In the genomic region with DNA sequence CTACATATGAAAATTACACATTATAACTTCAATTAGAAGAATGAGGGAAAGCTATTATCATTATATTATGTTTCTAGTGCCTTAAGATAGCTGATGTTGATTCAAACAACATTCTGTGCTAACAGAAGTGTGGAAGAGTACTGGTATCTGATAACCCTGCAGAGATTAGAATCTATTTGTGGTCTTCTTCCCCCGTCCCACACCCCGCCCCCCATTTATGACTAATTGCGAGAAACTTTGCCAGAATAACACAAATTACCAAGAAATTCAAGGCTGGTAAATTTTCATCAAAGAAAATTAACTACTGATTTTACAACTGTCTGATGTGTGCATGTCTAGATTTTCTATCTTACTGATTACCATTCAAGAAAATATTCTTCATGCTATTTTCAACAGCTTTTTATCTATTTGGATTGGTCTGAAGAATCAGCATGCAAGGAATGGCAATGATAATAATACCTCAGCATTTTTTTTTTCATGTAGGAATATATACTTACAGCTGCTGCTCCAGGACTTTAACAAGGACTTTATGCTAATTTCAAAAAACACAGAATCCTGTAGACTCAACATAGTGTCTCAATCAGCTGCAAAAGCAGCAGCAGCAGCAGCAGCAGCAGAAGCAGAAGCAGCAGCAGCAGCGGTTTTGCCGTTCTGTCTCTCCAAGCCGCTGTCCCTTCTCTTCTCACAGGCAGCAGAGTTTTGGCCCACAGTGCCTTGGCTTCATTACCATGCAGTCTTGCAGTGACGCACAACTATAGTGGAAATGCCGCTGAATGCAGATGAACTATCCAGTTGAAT, we compare ENCODE assay signal across 8 cellular contexts.
A peak's percentile ranks its signal among the peaks of the same experiment; 100 is the strongest.
DNase-seq lines count a peak whose midpoint lies in the region; ATAC-seq and TF ChIP-seq lines count a peak whose summit lies in the region.

No MANE protein-coding gene starts in this region.

- no peaks in the 10 kb centered on the region for H3K79me2 ChIP-seq in mesendoderm (ENCODE audit: control insufficient read depth, insufficient read depth, low read length)

- no peak overlapping the region for H3K4me3 Mint-ChIP-seq in activated CD4-positive, alpha-beta T cell treated with anti-CD3 and anti-CD28 coated beads, Interleukin-2, amount 10 ng/mL, durations not matched to agents 7 days and 5 days
- peak overlapping the region; percentile 8 for H3K4me3 Mint-ChIP-seq in stimulated activated effector memory CD8-positive, alpha-beta T cell treated with anti-CD3 and anti-CD28 coated beads, Interleukin-12 subunit alpha, Interleukin-12 subunit beta, amount 100 ng/mL, for 72 hours

- no peak overlapping the region for H4K5ac ChIP-seq in mesendoderm (ENCODE audit: low read length)

- H2BK120ac ChIP-seq in mesendoderm (ENCODE audit: low read depth, low read length), result no peak overlapping the region

- intact Hi-C loops in body of pancreas (cut with DNase I) (no loop called here), spleen (cut with DNase I; ENCODE audit: low total_unique reads) (no loop called here)

- no peak overlapping the region for H3K4ac ChIP-seq in mesendoderm (ENCODE audit: low read depth, low read length)

- CTCF ChIA-PET in activated CD4-positive, alpha-beta T cell treated with anti-CD3 and anti-CD28 coated beads, Interleukin-2, amount 10 ng/mL, durations not matched to agents 7 days and 5 days (lab: Charles Lee), result interaction anchor here (0.6 to 0.8 kb wide), 2 partner anchors 9 to 291 kb away, joined by 3 to 5 read pairs; no protein-coding TSS in a partner anchor

- DNase-seq in activated CD4-positive, alpha-beta T cell treated with anti-CD3 and anti-CD28 coated beads for 24 hours (ENCODE audit: low read depth in 2 of 2), result peak; percentile 12 to 35
- DNase-seq in activated CD4-positive, alpha-beta T cell treated with anti-CD3 and anti-CD28 coated beads, Interleukin-2, amount 10 ng/mL, durations not matched to agents 7 days and 5 days, result no peak
- DNase-seq in body of pancreas (peak; percentile 15 to 48 (median 18)), mesendoderm (peak; percentile 70), kidney glomerular epithelial cell (lab: John Stamatoyannopoulos, UW) (no peak), spleen (no peak)
- no peak for DNase-seq in stimulated activated effector memory CD8-positive, alpha-beta T cell treated with anti-CD3 and anti-CD28 coated beads, Interleukin-12 subunit alpha, Interleukin-12 subunit beta, amount 100 ng/mL, for 72 hours (ENCODE audit: low spot score in 2 of 2)

- H3K79me1 ChIP-seq in mesendoderm (ENCODE audit: low read length), result peaks cover 5% of the 10 kb centered on the region

- no peaks in the 10 kb centered on the region for H3K27me3 Mint-ChIP-seq in activated CD4-positive, alpha-beta T cell treated with anti-CD3 and anti-CD28 coated beads, Interleukin-2, amount 10 ng/mL, durations not matched to agents 7 days and 5 days

- ATAC-seq in body of pancreas, result peak; percentile 45
- peak; percentile 78 for ATAC-seq in stimulated activated effector memory CD8-positive, alpha-beta T cell treated with anti-CD3 and anti-CD28 coated beads, Interleukin-12 subunit alpha, Interleukin-12 subunit beta, amount 100 ng/mL, for 72 hours
- no peak for ATAC-seq in GM19035 (IDR thresholded peaks at IDR 0.05; ENCODE audit: unreplicated experiment)

- POLR2A ChIA-PET in activated CD4-positive, alpha-beta T cell treated with anti-CD3 and anti-CD28 coated beads, Interleukin-2, amount 10 ng/mL, durations not matched to agents 7 days and 5 days (lab: Charles Lee), result no interaction called here

- TF ChIP-seq CTCF in body of pancreas (IDR thresholded peaks at IDR 0.05) (no peak), spleen (IDR thresholded peaks at IDR 0.05 in 8 of 11, conservative IDR thresholded peaks at IDR 0.05 in 3 of 11) (no peak)

- H3K4me1 Mint-ChIP-seq in activated CD4-positive, alpha-beta T cell treated with anti-CD3 and anti-CD28 coated beads, Interleukin-2, amount 10 ng/mL, durations not matched to agents 7 days and 5 days, result peaks cover 32% of the 10 kb centered on the region
- peaks cover 44% of the 10 kb centered on the region for H3K4me1 Mint-ChIP-seq in stimulated activated effector memory CD8-positive, alpha-beta T cell treated with anti-CD3 and anti-CD28 coated beads, Interleukin-12 subunit alpha, Interleukin-12 subunit beta, amount 100 ng/mL, for 72 hours

- no peak overlapping the region for H3K4me3 ChIP-seq in body of pancreas
- H3K4me3 ChIP-seq in mesendoderm (ENCODE audit: low read length), result no peak overlapping the region
- no peak overlapping the region for H3K4me3 ChIP-seq in spleen

- H3K18ac ChIP-seq in mesendoderm (ENCODE audit: low read length), result no peak overlapping the region

- H3K36me3 ChIP-seq in body of pancreas (replicated peaks in 1 of 2; ENCODE audit: insufficient read depth in 1 of 2, low read depth in 2 of 2) (no peaks in the 10 kb centered on the region), mesendoderm (ENCODE audit: control insufficient read depth, insufficient read depth, low read length) (no peaks in the 10 kb centered on the region), spleen (peaks cover 0 to 5% (median 0%) of the 10 kb centered on the region in 6 donors)

- peaks cover 17% of the 10 kb centered on the region for H3K4me1 ChIP-seq in body of pancreas
- peaks cover 2% of the 10 kb centered on the region for H3K4me1 ChIP-seq in mesendoderm (ENCODE audit: control insufficient read depth, low read depth, low read length)
- peaks cover 4 to 54% (median 18%) of the 10 kb centered on the region in 6 donors for H3K4me1 ChIP-seq in spleen

- no peak overlapping the region for H2BK5ac ChIP-seq in mesendoderm (ENCODE audit: low read length)

- H3K27ac ChIP-seq in body of pancreas, result no peak overlapping the region
- no peak overlapping the region for H3K27ac ChIP-seq in mesendoderm (ENCODE audit: low read depth, low read length)
- no peak overlapping the region for H3K27ac ChIP-seq in spleen

- H3K4me2 ChIP-seq in mesendoderm (ENCODE audit: low read length), result no peak overlapping the region

- no peak for TF ChIP-seq POLR2A in body of pancreas (IDR thresholded peaks at IDR 0.05)
- TF ChIP-seq POLR2A in spleen (IDR thresholded peaks at IDR 0.05), result no peak

- H3K9ac ChIP-seq in mesendoderm (ENCODE audit: low read length), result no peak overlapping the region

- H2AK5ac ChIP-seq in mesendoderm (ENCODE audit: low read length), result no peak overlapping the region

- H3K9me3 Mint-ChIP-seq in activated CD4-positive, alpha-beta T cell treated with anti-CD3 and anti-CD28 coated beads, Interleukin-2, amount 10 ng/mL, durations not matched to agents 7 days and 5 days, result no peaks in the 10 kb centered on the region
- no peaks in the 10 kb centered on the region for H3K9me3 Mint-ChIP-seq in stimulated activated effector memory CD8-positive, alpha-beta T cell treated with anti-CD3 and anti-CD28 coated beads, Interleukin-12 subunit alpha, Interleukin-12 subunit beta, amount 100 ng/mL, for 72 hours

- peak overlapping the region; percentile 17 for H3K56ac ChIP-seq in mesendoderm (ENCODE audit: low read length)

- H4K8ac ChIP-seq in mesendoderm (ENCODE audit: low read depth, low read length), result no peak overlapping the region

- no peaks in the 10 kb centered on the region for H3K27me3 ChIP-seq in body of pancreas
- H3K27me3 ChIP-seq in mesendoderm (ENCODE audit: insufficient read depth, low read length, poor library complexity), result no peaks in the 10 kb centered on the region
- H3K27me3 ChIP-seq in spleen (replicated peaks in 1 of 7), result no peaks in the 10 kb centered on the region

- H3K36me3 Mint-ChIP-seq in activated CD4-positive, alpha-beta T cell treated with anti-CD3 and anti-CD28 coated beads, Interleukin-2, amount 10 ng/mL, durations not matched to agents 7 days and 5 days (ENCODE audit: low read depth), result peaks cover 4% of the 10 kb centered on the region
- H3K36me3 Mint-ChIP-seq in stimulated activated effector memory CD8-positive, alpha-beta T cell treated with anti-CD3 and anti-CD28 coated beads, Interleukin-12 subunit alpha, Interleukin-12 subunit beta, amount 100 ng/mL, for 72 hours, result no peaks in the 10 kb centered on the region

- no peak overlapping the region for H3K27ac Mint-ChIP-seq in activated CD4-positive, alpha-beta T cell treated with anti-CD3 and anti-CD28 coated beads, Interleukin-2, amount 10 ng/mL, durations not matched to agents 7 days and 5 days
- H3K27ac Mint-ChIP-seq in stimulated activated effector memory CD8-positive, alpha-beta T cell treated with anti-CD3 and anti-CD28 coated beads, Interleukin-12 subunit alpha, Interleukin-12 subunit beta, amount 100 ng/mL, for 72 hours, result no peak overlapping the region

- no peaks in the 10 kb centered on the region for H3K9me3 ChIP-seq in body of pancreas
- H3K9me3 ChIP-seq in spleen, result no peaks in the 10 kb centered on the region

- H2BK15ac ChIP-seq in mesendoderm (replicated peaks; ENCODE audit: low read depth), result no peak overlapping the region

- no peak overlapping the region for H3K23ac ChIP-seq in mesendoderm (ENCODE audit: low read length)

- 66% methylated on average over 8 of the region's 8 CpGs for whole genome bisulfite sequencing in body of pancreas, 2 donors
- no CpG with 5 or more reads among the region's 8 CpGs for WGBS in mesendoderm (ENCODE audit: extremely low coverage, insufficient coverage, low lambda C conversion rate)
- 71 to 75% (median 74%) methylated on average over 8 of the region's 8 CpGs for WGBS in spleen, 5 donors

Comparison
In these comparisons a context has a peak if more than half of its experiments do, and no peak if none do; other contexts are left out.
1. DNase-seq: peak in activated CD4-positive, alpha-beta T cell treated with anti-CD3 and anti-CD28 coated beads for 24 hours (2 of 2), body of pancreas (4 of 4) and mesendoderm (single experiment); none in activated CD4-positive, alpha-beta T cell treated with anti-CD3 and anti-CD28 coated beads, Interleukin-2, amount 10 ng/mL, durations not matched to agents 7 days and 5 days (single experiment), stimulated activated effector memory CD8-positive, alpha-beta T cell treated with anti-CD3 and anti-CD28 coated beads, Interleukin-12 subunit alpha, Interleukin-12 subunit beta, amount 100 ng/mL, for 72 hours (0 of 2), kidney glomerular epithelial cell (single experiment) and spleen (single experiment).